ENCODE assay signal across 8 cellular contexts in the genomic region with DNA sequence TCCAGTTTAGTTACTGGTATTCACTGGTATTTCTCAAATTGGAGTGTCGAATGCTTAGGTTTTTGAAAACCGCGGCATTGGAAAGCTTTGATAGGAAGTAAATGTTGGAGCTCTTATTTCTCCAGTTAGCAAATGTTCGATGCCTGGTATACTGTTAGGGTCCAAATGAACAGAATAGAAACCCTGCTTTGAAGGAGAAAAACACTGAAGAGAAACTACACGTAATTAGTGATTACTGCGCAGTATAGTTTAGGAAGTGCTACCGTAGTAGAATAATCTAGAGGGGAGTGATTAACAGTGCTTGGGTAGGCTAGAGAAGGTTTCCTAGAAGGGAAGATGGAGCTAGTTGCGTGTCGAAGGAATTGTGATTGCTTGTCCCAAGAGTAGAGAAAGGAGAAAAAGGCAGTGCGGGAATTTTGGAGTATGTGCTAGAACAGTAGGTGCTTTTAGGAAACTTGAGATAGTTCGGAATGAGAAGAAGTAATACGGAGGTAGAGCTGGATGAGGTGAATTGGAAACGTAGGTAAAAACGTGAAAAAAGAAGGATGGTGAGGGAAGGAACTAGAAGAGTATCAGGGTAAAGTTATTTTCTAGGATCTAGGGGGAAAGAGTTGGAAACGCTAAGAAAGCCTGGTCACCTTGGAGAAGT. TPM values are rescaled to one million over a fixed set of nuclear protein-coding genes. Genes with fewer than 3 reads are reported as not detected.
A peak's percentile ranks its signal among the peaks of the same experiment; 100 is the strongest.
DNase-seq lines count a peak whose midpoint lies in the region; ATAC-seq and TF ChIP-seq lines count a peak whose summit lies in the region.

No MANE protein-coding gene starts in this region.

- TF ChIP-seq CTCF in activated B cell treated with CpG ODN at 0.5 μM for 24 hours (IDR thresholded peaks at IDR 0.05) = no peak

- H3K27me3 Mint-ChIP-seq in activated B cell treated with CpG ODN at 0.5 μM for 24 hours = no peaks in the 10 kb centered on the region

- intact Hi-C loops in activated B cell treated with CpG ODN at 0.5 μM for 24 hours (cut with micrococcal nuclease) = loop anchor here (5.0 kb wide), 2 partner anchors 131 to 451 kb away; a partner anchor contains a TSS

- peaks cover 35% of the 10 kb centered on the region for H3K36me3 Mint-ChIP-seq in activated B cell treated with CpG ODN at 0.5 μM for 24 hours (ENCODE audit: low read depth)

- CTCF ChIA-PET in activated B cell treated with CpG ODN at 0.5 μM for 24 hours (lab: Charles Lee) = interaction anchor here (0.8 to 1.9 kb wide), 3 partner anchors 45 to 639 kb away, joined by 3 to 7 read pairs (median 3); no protein-coding TSS in a partner anchor

- peak overlapping the region; percentile 100 for H3K4me3 Mint-ChIP-seq in activated B cell treated with CpG ODN at 0.5 μM for 24 hours

- ATAC-seq in activated B cell treated with CpG ODN at 0.5 μM for 24 hours (ENCODE audit: low read depth) = no peak
- ATAC-seq in HG02610 (IDR thresholded peaks at IDR 0.05; ENCODE audit: unreplicated experiment) = no peak
- no peak for ATAC-seq in GM21723 (IDR thresholded peaks at IDR 0.05; ENCODE audit: unreplicated experiment)

- peaks cover 47% of the 10 kb centered on the region for H3K4me1 Mint-ChIP-seq in activated B cell treated with CpG ODN at 0.5 μM for 24 hours

- H3K4me3 ChIP-seq in iPS-18c (ENCODE audit: insufficient read depth, low read depth, low read length) = peak overlapping the region; percentile 98

- POLR2A ChIA-PET in activated B cell treated with CpG ODN at 0.5 μM for 24 hours (lab: Charles Lee) = interaction anchor here (0.6 to 3.8 kb wide), 11 partner anchors 12 to 1663 kb away, joined by 3 to 41 read pairs (median 15); a partner anchor contains a TSS

- peak overlapping the region; percentile 100 for H3K27ac Mint-ChIP-seq in activated B cell treated with CpG ODN at 0.5 μM for 24 hours

- no peaks in the 10 kb centered on the region for H3K9me3 ChIP-seq in iPS-18c (ENCODE audit: control insufficient read depth, insufficient read depth, low read length)

- no peaks in the 10 kb centered on the region for H3K9me3 Mint-ChIP-seq in activated B cell treated with CpG ODN at 0.5 μM for 24 hours

- peak; percentile 9 for DNase-seq in NOMO-1 treated with DMSO at 0.1 percent for 48 hours (lab: John Stamatoyannopoulos, UW; ENCODE audit: unreplicated experiment)
- DNase-seq in NOMO-1 treated with dmso at 0.1 percent for 144 hours (lab: John Stamatoyannopoulos, UW; ENCODE audit: unreplicated experiment) = no peak
- DNase-seq in activated B cell treated with CpG ODN at 0.5 μM for 24 hours = no peak
- DNase-seq in stromal cell of bone marrow (ENCODE audit: low read depth) = peak; percentile 2
- DNase-seq in hepatic stellate cell (ENCODE audit: low spot score) = no peak

RNA-seq across cellular contexts. Expression of a gene that starts 1.2 kb away (rescaled TPM):
- total RNA-seq in activated B cell treated with CpG ODN at 0.5 μM for 24 hours = 52.6 and 53.7 TPM in 2 replicates

RNA-seq across cellular contexts. Expression of a gene that starts 1.9 kb away (rescaled TPM):
- total RNA-seq in activated B cell treated with CpG ODN at 0.5 μM for 24 hours = 47.4 and 53.0 TPM in 2 replicates

Comparison
In these comparisons a context has a peak if more than half of its experiments do, and no peak if none do; other contexts are left out.
1. DNase-seq: peak in NOMO-1 treated with DMSO at 0.1 percent for 48 hours (single experiment) and stromal cell of bone marrow (single experiment); none in NOMO-1 treated with dmso at 0.1 percent for 144 hours (single experiment), activated B cell treated with CpG ODN at 0.5 μM for 24 hours (single experiment) and hepatic stellate cell (single experiment).